Comparison of ENCODE assay signal across 8 cellular contexts in the genomic region with DNA sequence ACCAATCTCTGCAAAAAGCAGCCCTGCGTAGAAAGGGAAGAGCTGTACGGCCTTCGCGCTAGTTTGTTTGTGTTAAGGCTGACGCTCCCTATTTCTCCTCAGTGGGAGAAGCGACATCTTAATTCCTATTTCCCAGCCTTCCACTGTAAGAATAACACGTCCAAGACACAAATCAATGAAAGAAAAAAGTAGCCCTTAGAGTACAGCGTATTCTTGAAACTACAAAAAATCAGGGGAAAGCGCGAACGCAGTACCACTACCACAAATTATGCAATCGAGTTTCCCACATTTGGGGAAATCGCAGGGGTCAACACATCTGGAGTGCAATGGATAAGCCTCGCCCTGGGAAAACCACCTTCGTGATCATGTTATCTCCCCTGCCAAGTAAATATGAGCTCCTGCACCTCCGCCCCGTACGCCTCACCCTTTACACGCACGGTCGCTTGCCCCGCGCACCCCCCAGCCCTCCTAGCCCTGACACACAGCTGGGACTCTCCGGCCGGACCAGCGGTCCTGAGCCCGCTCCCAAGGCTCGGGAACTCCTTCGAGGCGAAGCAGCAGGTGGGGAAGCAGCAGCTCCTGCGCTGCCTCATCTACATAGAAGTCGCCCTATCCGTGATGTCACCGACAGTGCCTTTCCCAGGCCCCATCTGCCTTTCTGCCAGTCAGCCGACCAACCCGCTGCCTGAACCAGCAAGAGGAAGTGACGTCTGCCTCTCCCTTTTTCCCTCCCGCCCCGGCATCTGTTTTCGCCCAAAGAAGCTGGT.
DNase-seq lines count a peak whose midpoint lies in the region; ATAC-seq and TF ChIP-seq lines count a peak whose summit lies in the region.

No MANE protein-coding gene starts in this region.

- POLR2A ChIA-PET in HEK293T (lab: Yijun Ruan, JAX), result interaction anchor here (0.8 to 1.7 kb wide), 20 partner anchors 10 to 595 kb away, joined by 3 to 18 read pairs (median 6); no protein-coding TSS in a partner anchor

- peak overlapping the region; percentile 52 for H3K4me3 ChIP-seq in lung

- H3K27me3 ChIP-seq in lung (ENCODE audit: control insufficient read depth, insufficient read depth), result no peaks in the 10 kb centered on the region

- WGBS in lung, 2 donors, result 5% methylated on average over 40 of the region's 40 CpGs

- ATAC-seq in lung (ENCODE audit: insufficient read depth, low FRiP score) (peak; percentile 89), HG03045 (IDR thresholded peaks at IDR 0.05; ENCODE audit: unreplicated experiment) (no peak)

- CTCF ChIA-PET in HEK293T (lab: Yijun Ruan, JAX), result interaction anchor here (0.9 kb wide), 1 partner anchor 18 kb away, joined by 4 read pairs; no protein-coding TSS in a partner anchor

- peak overlapping the region; percentile 61 to 95 for H3K27ac ChIP-seq in lung (ENCODE audit: low read depth in 1 of 2, low read length in 1 of 2)

- H3K9me3 ChIP-seq in lung (ENCODE audit: control insufficient read depth in 2 of 2, insufficient read depth in 1 of 2, low read length in 1 of 2), result peaks cover 0 to 4% of the 10 kb centered on the region in 2 donors

- TF ChIP-seq CTCF in lung (IDR thresholded peaks at IDR 0.05; ENCODE audit: control extremely low read depth, extremely low read depth), result no peak

- H3K36me3 ChIP-seq in lung (ENCODE audit: control insufficient read depth in 2 of 2, insufficient read depth in 2 of 2, low read length in 2 of 2), result no peaks in the 10 kb centered on the region

- peaks cover 0 to 1% of the 10 kb centered on the region in 2 donors for H3K4me1 ChIP-seq in lung (ENCODE audit: control insufficient read depth in 2 of 2, insufficient read depth in 2 of 2, low read length in 2 of 2)

- DNase-seq in Daoy (ENCODE audit: low read depth) (peak; percentile 96), HEK293T (ENCODE audit: extremely low spot score) (peak; percentile 93), NCI-H526 treated with DMSO at 0.1 percent for 48 hours (lab: John Stamatoyannopoulos, UW) (peak; percentile 93), lung (ENCODE audit: low spot score) (peak; percentile 93)
- DNase-seq in activated CD8-positive, alpha-beta memory T cell treated with anti-CD3 and anti-CD28 coated beads for 4 hours (ENCODE audit: low read depth in 2 of 2), result peak; percentile 71 to 80
- peak; percentile 77 for DNase-seq in effector CD8-positive, alpha-beta T cell (lab: John Stamatoyannopoulos, UW)
- DNase-seq in stimulated activated CD4-positive, alpha-beta T cell treated with anti-CD3 and anti-CD28 coated beads, Interleukin-4, amount 100 ng/mL, for 48 hours (ENCODE audit: low read depth in 2 of 2), result peak; percentile 77 to 87

TF ChIP-seq in HEK293T, 16 proteins besides CTCF, POLR2A, EP300 and RAD21:
- TF ChIP-seq SUZ12 (IDR thresholded peaks at IDR 0.05) (no peak), FOXA1 (IDR thresholded peaks at IDR 0.05) (no peak), L3MBTL2 (conservative IDR thresholded peaks at IDR 0.05) (peak; percentile 96), LEF1 (IDR thresholded peaks at IDR 0.05; ENCODE audit: borderline replicate concordance) (no peak), TARDBP (IDR thresholded peaks at IDR 0.05) (peak; percentile 58), ELF4 (IDR thresholded peaks at IDR 0.05) (peak; percentile 96), HDGF (IDR thresholded peaks at IDR 0.05; ENCODE audit: borderline replicate concordance) (no peak), PKNOX1 (IDR thresholded peaks at IDR 0.05) (peak; percentile 91), FOXM1 (IDR thresholded peaks at IDR 0.05; ENCODE audit: borderline replicate concordance) (no peak), CTBP1 (IDR thresholded peaks at IDR 0.05; ENCODE audit: borderline replicate concordance) (peak; percentile 73; the same call in 1 of the 2 replicates), SP1 (IDR thresholded peaks at IDR 0.05) (no peak), ZNF384 (IDR thresholded peaks at IDR 0.05) (0 out of 2 replicates have a peak, but pooled peaks have one; percentile 50), FOXK2 (IDR thresholded peaks at IDR 0.05) (peak; percentile 75; the same call in 1 of the 2 replicates), NFRKB (IDR thresholded peaks at IDR 0.05) (peak; percentile 66), BHLHE40 (IDR thresholded peaks at IDR 0.05; ENCODE audit: borderline replicate concordance) (peak; percentile 47; the same call in 1 of the 2 replicates), ARNT (IDR thresholded peaks at IDR 0.05) (peak; percentile 23; the same call in 1 of the 2 replicates)
